In the genomic region with DNA sequence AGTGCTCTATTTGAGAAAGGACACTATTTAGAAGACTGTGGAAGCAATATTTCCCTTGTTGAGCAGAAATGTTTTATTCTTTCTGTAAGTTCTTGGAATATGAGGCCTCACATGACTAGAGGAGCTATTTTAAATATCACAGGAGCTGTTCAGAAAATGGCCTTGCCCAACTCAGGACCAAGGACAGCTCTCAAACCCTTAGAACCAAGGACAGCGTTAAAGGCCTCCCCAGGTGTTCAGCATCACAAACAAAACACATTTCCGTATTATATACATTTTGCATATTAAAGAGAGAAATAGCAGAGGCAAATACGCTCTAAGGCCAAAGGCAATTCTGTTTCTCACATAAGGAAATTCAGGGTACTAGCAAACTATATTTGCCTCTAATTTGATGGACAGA, we compare ENCODE assay signal across 1 cellular context.
TF ChIP-seq lines count a peak whose summit lies in the region.

No MANE protein-coding gene starts in this region.

TF ChIP-seq in K562, 482 proteins besides CTCF, POLR2A, EP300 and RAD21 (continued from another document):
- TF ChIP-seq, protein P1, sequence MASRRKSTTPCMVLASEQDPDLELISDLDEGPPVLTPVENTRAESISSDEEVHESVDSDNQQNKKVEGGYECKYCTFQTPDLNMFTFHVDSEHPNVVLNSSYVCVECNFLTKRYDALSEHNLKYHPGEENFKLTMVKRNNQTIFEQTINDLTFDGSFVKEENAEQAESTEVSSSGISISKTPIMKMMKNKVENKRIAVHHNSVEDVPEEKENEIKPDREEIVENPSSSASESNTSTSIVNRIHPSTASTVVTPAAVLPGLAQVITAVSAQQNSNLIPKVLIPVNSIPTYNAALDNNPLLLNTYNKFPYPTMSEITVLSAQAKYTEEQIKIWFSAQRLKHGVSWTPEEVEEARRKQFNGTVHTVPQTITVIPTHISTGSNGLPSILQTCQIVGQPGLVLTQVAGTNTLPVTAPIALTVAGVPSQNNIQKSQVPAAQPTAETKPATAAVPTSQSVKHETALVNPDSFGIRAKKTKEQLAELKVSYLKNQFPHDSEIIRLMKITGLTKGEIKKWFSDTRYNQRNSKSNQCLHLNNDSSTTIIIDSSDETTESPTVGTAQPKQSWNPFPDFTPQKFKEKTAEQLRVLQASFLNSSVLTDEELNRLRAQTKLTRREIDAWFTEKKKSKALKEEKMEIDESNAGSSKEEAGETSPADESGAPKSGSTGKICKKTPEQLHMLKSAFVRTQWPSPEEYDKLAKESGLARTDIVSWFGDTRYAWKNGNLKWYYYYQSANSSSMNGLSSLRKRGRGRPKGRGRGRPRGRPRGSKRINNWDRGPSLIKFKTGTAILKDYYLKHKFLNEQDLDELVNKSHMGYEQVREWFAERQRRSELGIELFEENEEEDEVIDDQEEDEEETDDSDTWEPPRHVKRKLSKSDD (conservative IDR thresholded peaks at IDR 0.05; ENCODE audit: low read length), result no peak
- TF ChIP-seq, protein P2, sequence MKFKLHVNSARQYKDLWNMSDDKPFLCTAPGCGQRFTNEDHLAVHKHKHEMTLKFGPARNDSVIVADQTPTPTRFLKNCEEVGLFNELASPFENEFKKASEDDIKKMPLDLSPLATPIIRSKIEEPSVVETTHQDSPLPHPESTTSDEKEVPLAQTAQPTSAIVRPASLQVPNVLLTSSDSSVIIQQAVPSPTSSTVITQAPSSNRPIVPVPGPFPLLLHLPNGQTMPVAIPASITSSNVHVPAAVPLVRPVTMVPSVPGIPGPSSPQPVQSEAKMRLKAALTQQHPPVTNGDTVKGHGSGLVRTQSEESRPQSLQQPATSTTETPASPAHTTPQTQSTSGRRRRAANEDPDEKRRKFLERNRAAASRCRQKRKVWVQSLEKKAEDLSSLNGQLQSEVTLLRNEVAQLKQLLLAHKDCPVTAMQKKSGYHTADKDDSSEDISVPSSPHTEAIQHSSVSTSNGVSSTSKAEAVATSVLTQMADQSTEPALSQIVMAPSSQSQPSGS (CRISPR knock-in tag; IDR thresholded peaks at IDR 0.05), result no peak
- TF ChIP-seq MAFK (IDR thresholded peaks at IDR 0.05; ENCODE audit: low read length), result no peak
- peak; percentile 23; the same call in 1 of the 2 replicates for TF ChIP-seq USF2 (CRISPR knock-in tag; IDR thresholded peaks at IDR 0.05)
- peak; percentile 46; the same call in 1 of the 2 replicates for TF ChIP-seq ZNF644 (tag; IDR thresholded peaks at IDR 0.05; ENCODE audit: low read depth)
- TF ChIP-seq CSDE1 (IDR thresholded peaks at IDR 0.05), result no peak
- no peak for TF ChIP-seq FOXK1 (CRISPR knock-in tag; IDR thresholded peaks at IDR 0.05; ENCODE audit: borderline replicate concordance)
- no peak for TF ChIP-seq ZBED1 (IDR thresholded peaks at IDR 0.05)
- TF ChIP-seq ATF4 (CRISPR knock-in tag; IDR thresholded peaks at IDR 0.05), result no peak
- 0 out of 4 replicates have a peak, but pooled peaks of 1 of the 2 experiments have one; percentile 17 for TF ChIP-seq SRF (CRISPR knock-in tag; IDR thresholded peaks at IDR 0.05)
- TF ChIP-seq RBFOX2 (IDR thresholded peaks at IDR 0.05; ENCODE audit: low read depth, low read length), result no peak
- no peak for TF ChIP-seq PCBP2 (IDR thresholded peaks at IDR 0.05; ENCODE audit: low read depth, low read length, poor library complexity, severe bottlenecking)
- TF ChIP-seq ZNF175 (CRISPR knock-in tag; IDR thresholded peaks at IDR 0.05; ENCODE audit: low read depth), result no peak
